In the genomic region with DNA sequence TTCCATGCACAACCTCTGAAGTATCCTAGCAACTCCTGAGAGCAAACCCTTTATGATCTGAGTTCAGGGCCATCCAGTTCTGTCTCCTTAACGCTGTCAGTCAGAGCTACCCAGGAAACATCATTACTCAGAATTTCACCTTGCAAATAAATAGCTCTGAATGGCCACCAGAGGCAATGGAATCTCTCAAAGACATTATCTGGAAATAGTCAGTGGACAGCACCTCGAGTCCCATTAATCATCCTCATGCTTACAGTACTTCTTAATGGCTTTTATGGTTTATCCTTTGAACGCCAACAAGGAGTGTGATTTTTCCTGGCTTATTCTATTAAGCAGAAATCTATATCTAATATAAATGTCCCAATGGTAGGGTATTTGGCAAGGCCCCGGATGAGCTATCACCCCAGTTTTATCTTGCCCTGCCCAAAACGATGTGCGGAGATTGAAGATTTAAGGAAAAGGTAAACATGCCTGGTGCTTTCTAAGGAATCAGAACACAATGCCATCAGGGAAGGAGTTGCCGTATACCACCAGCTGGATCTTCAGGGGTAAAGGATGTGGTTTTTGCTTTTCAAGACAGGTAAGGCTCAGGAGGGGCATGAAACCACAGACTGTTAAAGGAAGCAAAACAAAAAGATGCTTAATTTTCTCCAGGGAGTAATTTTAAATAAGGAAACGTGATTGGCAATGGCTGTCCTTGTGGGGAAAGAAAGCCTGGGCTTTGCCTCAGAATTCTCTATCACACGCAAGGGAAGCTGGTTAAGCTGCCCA, we compare ENCODE assay signal across 1 cellular context.
TF ChIP-seq lines count a peak whose summit lies in the region.

No MANE protein-coding gene starts in this region.

TF ChIP-seq in IMR-90, 13 proteins besides CTCF, POLR2A, EP300 and RAD21:
- TF ChIP-seq, protein P1, sequence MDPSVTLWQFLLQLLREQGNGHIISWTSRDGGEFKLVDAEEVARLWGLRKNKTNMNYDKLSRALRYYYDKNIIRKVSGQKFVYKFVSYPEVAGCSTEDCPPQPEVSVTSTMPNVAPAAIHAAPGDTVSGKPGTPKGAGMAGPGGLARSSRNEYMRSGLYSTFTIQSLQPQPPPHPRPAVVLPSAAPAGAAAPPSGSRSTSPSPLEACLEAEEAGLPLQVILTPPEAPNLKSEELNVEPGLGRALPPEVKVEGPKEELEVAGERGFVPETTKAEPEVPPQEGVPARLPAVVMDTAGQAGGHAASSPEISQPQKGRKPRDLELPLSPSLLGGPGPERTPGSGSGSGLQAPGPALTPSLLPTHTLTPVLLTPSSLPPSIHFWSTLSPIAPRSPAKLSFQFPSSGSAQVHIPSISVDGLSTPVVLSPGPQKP (IDR thresholded peaks at IDR 0.05; ENCODE audit: borderline replicate concordance, low read depth, low read length), result no peak
- TF ChIP-seq RFX5 (IDR thresholded peaks at IDR 0.05; ENCODE audit: low read depth, low read length) (no peak), MAZ (IDR thresholded peaks at IDR 0.05; ENCODE audit: borderline replicate concordance, low read depth, low read length) (no peak), CEBPB (IDR thresholded peaks at IDR 0.05; ENCODE audit: low read depth, low read length) (no peak)
